ENCODE assay signal across 1 cellular context in genomic region chr18:35343488-35343935, GRCh38.
TF ChIP-seq lines count a peak whose summit lies in the region.

No MANE protein-coding gene starts in this region.

TF ChIP-seq in HCT116, 20 proteins besides CTCF, POLR2A, EP300 and RAD21 (continued from another document):
- TF ChIP-seq REST (IDR thresholded peaks at IDR 0.05; ENCODE audit: low read depth) (no peak), ZFX (IDR thresholded peaks at IDR 0.05) (no peak)
